In genomic region chr1:173866462-173866861, GRCh38 we compare ENCODE assay signal across 8 cellular contexts. TPM values are rescaled to one million over a fixed set of nuclear protein-coding genes. Genes with fewer than 3 reads are reported as not detected.
DNase-seq lines count a peak whose midpoint lies in the region; ATAC-seq and TF ChIP-seq lines count a peak whose summit lies in the region.

No MANE protein-coding gene starts in this region.

- H3K9me3 ChIP-seq in SK-N-MC (ENCODE audit: low read depth, low read length) (no peaks in the 10 kb centered on the region), fibroblast of lung (ENCODE audit: control insufficient read depth, insufficient read depth, low read depth, low read length) (no peaks in the 10 kb centered on the region), gastrocnemius medialis (no peaks in the 10 kb centered on the region)

- peaks cover 36% of the 10 kb centered on the region for H3K79me2 ChIP-seq in fibroblast of lung (ENCODE audit: control insufficient read depth, insufficient read depth, low read length)

- TF ChIP-seq CTCF in fibroblast of lung (conservative IDR thresholded peaks at IDR 0.05 in 1 of 2, IDR thresholded peaks at IDR 0.05 in 1 of 2; ENCODE audit: low read depth in 1 of 2, low read length in 2 of 2) (no peak), gastrocnemius medialis (IDR thresholded peaks at IDR 0.05 in 4 of 5, conservative IDR thresholded peaks at IDR 0.05 in 1 of 5) (no peak), GM20000 (IDR thresholded peaks at IDR 0.05; ENCODE audit: extremely low read depth, missing control alignments) (no peak)

- H3K4me1 ChIP-seq in fibroblast of lung (ENCODE audit: control insufficient read depth, extremely low read depth, insufficient read depth, low read length) (peaks cover 5% of the 10 kb centered on the region), gastrocnemius medialis (peaks cover 27 to 30% of the 10 kb centered on the region in 2 donors)

- no peak for DNase-seq in H7
- DNase-seq in SK-N-MC (ENCODE audit: low read depth, low spot score): no peak
- DNase-seq in fibroblast of lung (ENCODE audit: low read depth in 2 of 2): no peak
- DNase-seq in gastrocnemius medialis: no peak
- DNase-seq in NCI-H2081 (lab: John Stamatoyannopoulos, UW): no peak
- DNase-seq in NCI-H2227 (lab: John Stamatoyannopoulos, UW; ENCODE audit: unreplicated experiment): no peak
- no peak for DNase-seq in GM20000 (ENCODE audit: low spot score)

- peak overlapping the region; percentile 99 for H3K9ac ChIP-seq in SK-N-MC (ENCODE audit: insufficient read length)
- H3K9ac ChIP-seq in fibroblast of lung (ENCODE audit: insufficient read depth, low read length): peak overlapping the region; percentile 81

- H3K36me3 ChIP-seq in H7 (replicated peaks; ENCODE audit: control insufficient read depth, insufficient read depth, low read length) (peaks cover 32% of the 10 kb centered on the region), SK-N-MC (ENCODE audit: insufficient read depth, low read length) (peaks cover 65% of the 10 kb centered on the region), fibroblast of lung (ENCODE audit: control insufficient read depth, insufficient read depth, low read length) (peaks cover 23% of the 10 kb centered on the region), gastrocnemius medialis (peaks cover 0 to 43% of the 10 kb centered on the region in 2 donors)

- ATAC-seq in gastrocnemius medialis (no peak), GM18502 (IDR thresholded peaks at IDR 0.05; ENCODE audit: poor library complexity, unreplicated experiment) (no peak)

- in situ Hi-C loops in gastrocnemius medialis (cut with MboI; ENCODE audit: low sequenced_read_pairs in 4 of 4): loop anchor here in 1 of 4 donors (25.0 kb wide), 1 partner anchor 1121 kb away; the partner anchor contains the start of gene CACYBP

- peaks cover 5% of the 10 kb centered on the region for H4K20me1 ChIP-seq in fibroblast of lung (ENCODE audit: control insufficient read depth, extremely low read depth, insufficient read depth, low read length)

- H3K27ac ChIP-seq in SK-N-MC (peak overlapping the region; percentile 96), fibroblast of lung (ENCODE audit: insufficient read depth, low read length) (peak overlapping the region; percentile 90), gastrocnemius medialis (peak overlapping the region; percentile 90 to 96 (median 95))

- H3K27me3 ChIP-seq in H7 (ENCODE audit: control insufficient read depth, insufficient read depth, low read length): no peaks in the 10 kb centered on the region
- H3K27me3 ChIP-seq in fibroblast of lung (ENCODE audit: control insufficient read depth, insufficient read depth, low read length): no peaks in the 10 kb centered on the region
- no peaks in the 10 kb centered on the region for H3K27me3 ChIP-seq in gastrocnemius medialis

- H3K4me2 ChIP-seq in fibroblast of lung (ENCODE audit: extremely low read depth, insufficient read depth, low read length): peak overlapping the region; percentile 89

- H2AFZ ChIP-seq in fibroblast of lung (ENCODE audit: low read length): no peak overlapping the region

- H3K4me3 ChIP-seq in H7 (ENCODE audit: insufficient read depth, low read depth, low read length) (peak overlapping the region; percentile 97), SK-N-MC (peak overlapping the region; percentile 99), fibroblast of lung (replicated peaks in 1 of 4; ENCODE audit: control extremely low read depth in 1 of 4, insufficient read depth in 1 of 4, low read depth in 3 of 4, low read length in 4 of 4) (peak overlapping the region; percentile 94 to 99 (median 98)), gastrocnemius medialis (peak overlapping the region; percentile 63 to 97 (median 85))

- no peak for TF ChIP-seq POLR2A in gastrocnemius medialis (IDR thresholded peaks at IDR 0.05)

- intact Hi-C loops in gastrocnemius medialis (cut with DNase I; ENCODE audit: low total_unique reads): loop anchor here (5.0 kb wide), 2 partner anchors 141 to 444 kb away; no protein-coding TSS in a partner anchor

RNA-seq across cellular contexts. Expression of gene GAS5, which starts 1.3 kb away (rescaled TPM):
- 937 and 1,209 TPM in 2 replicates for total RNA-seq in H7 (2014; rRNA removed; shearing (Covaris generic))
- 502 and 1,016 TPM in 2 replicates for total RNA-seq in fibroblast of lung
- polyA plus RNA-seq in fibroblast of lung: 451 and 810 TPM in 2 replicates
- 374 and 650 TPM in 2 replicates for polyA plus RNA-seq in fibroblast of lung (2012)
- 54.5 and 75.6 TPM in 2 replicates for polyA minus RNA-seq in fibroblast of lung (ENCODE audit: low replicate concordance)
- total RNA-seq in gastrocnemius medialis: 100 to 1,000 TPM in 2 of 4 donors, 10 to 100 TPM in 2; 91.9 to 138 (median 98.4) TPM

RNA-seq across cellular contexts. Expression of gene ZBTB37, which starts 1.7 kb away (rescaled TPM):
- 6.1 and 10.2 TPM in 2 replicates for total RNA-seq in H7 (2014; rRNA removed; shearing (Covaris generic))
- 6.7 and 8.3 TPM in 2 replicates for total RNA-seq in fibroblast of lung
- 2.4 and 3.0 TPM in 2 replicates for polyA plus RNA-seq in fibroblast of lung
- polyA plus RNA-seq in fibroblast of lung (2012): 1.3 and 1.9 TPM in 2 replicates
- 4.9 and 6.1 TPM in 2 replicates for polyA minus RNA-seq in fibroblast of lung (ENCODE audit: low replicate concordance)
- 10 to 100 TPM in 1 of 4 donors, 1 to 10 TPM in 3; 3.5 to 13.3 (median 4.0) TPM for total RNA-seq in gastrocnemius medialis

RNA-seq across cellular contexts. Expression of gene CENPL, which starts 41.8 kb away (rescaled TPM):
- total RNA-seq in H7 (2014; rRNA removed; shearing (Covaris generic)): 32.8 and 33.1 TPM in 2 replicates
- total RNA-seq in fibroblast of lung (7.2 and 16.0 TPM in 2 replicates), gastrocnemius medialis (1 to 10 TPM; 1.1 to 5.0 (median 3.4) TPM)
- polyA plus RNA-seq in fibroblast of lung: 9.9 and 16.5 TPM in 2 replicates
- polyA plus RNA-seq in fibroblast of lung (2012): 6.2 and 11.8 TPM in 2 replicates
- polyA minus RNA-seq in fibroblast of lung (ENCODE audit: low replicate concordance): 0.43 and 2.5 TPM in 2 replicates

RNA-seq across cellular contexts. Expression of gene DARS2, which starts 42.0 kb away (rescaled TPM):
- 48.0 and 54.7 TPM in 2 replicates for total RNA-seq in H7 (2014; rRNA removed; shearing (Covaris generic))
- total RNA-seq in fibroblast of lung: 12.3 and 17.8 TPM in 2 replicates
- 19.5 and 26.7 TPM in 2 replicates for polyA plus RNA-seq in fibroblast of lung
- 11.5 and 16.7 TPM in 2 replicates for polyA plus RNA-seq in fibroblast of lung (2012)
- polyA minus RNA-seq in fibroblast of lung (ENCODE audit: low replicate concordance): 11.9 and 13.7 TPM in 2 replicates
- total RNA-seq in gastrocnemius medialis: 1 to 10 TPM; 4.3 to 8.9 (median 8.2) TPM

RNA-seq across cellular contexts. Expression of gene SERPINC1, which starts 50.7 kb away (rescaled TPM):
- 1.7 TPM in 1 of 2 replicates, not detected in the other for total RNA-seq in H7 (2014; rRNA removed; shearing (Covaris generic))
- total RNA-seq in fibroblast of lung (under 0.01 TPM in 1 of 2 replicates, not detected in the other), gastrocnemius medialis (1 to 10 TPM in 3 of 4 donors, not detected in 1; 1.7 to 4.5 (median 2.2) TPM)
- 0.06 TPM in 1 of 2 replicates, not detected in the other for polyA plus RNA-seq in fibroblast of lung
- 0.09 and 0.17 TPM in 2 replicates for polyA plus RNA-seq in fibroblast of lung (2012)
- polyA minus RNA-seq in fibroblast of lung (ENCODE audit: low replicate concordance): not detected in 2 replicates
